Comparison of ENCODE assay signal across 1 cellular context in the genomic region with DNA sequence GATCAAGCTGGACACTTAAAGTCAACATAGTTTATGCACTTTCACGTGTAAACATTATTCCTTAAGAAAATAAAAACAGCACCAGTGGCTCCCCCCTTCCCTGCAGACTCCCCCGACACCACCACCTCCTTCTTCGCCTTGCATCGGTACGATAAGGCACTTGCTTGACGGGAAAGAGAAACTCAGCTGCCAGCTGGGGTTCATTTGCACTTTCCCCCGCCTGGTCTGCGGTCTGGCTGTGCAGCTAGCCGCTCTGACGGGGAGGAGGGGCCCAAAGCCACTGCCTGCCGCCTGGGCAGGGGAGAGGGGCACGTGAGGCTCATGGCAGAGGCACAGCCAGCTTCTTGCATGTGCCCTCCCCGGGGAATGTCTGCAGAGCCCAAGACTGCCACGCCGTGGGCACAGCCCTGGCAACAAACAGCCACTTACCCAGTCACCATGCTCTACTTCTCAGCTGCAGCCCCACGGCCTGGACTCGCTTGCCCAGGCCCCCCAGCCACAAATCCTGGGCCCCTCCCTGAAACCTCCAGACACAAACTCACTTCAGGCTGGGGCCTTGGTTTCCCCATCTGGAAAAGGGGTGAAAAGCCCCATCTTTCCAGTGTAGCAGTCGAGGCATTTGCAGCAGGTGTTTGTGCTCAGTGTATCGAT.
A peak's percentile ranks its signal among the peaks of the same experiment; 100 is the strongest.
TF ChIP-seq lines count a peak whose summit lies in the region.

No MANE protein-coding gene starts in this region.

TF ChIP-seq in HepG2, 621 proteins besides CTCF, POLR2A, EP300 and RAD21 (continues in another document):
- TF ChIP-seq, protein P1, sequence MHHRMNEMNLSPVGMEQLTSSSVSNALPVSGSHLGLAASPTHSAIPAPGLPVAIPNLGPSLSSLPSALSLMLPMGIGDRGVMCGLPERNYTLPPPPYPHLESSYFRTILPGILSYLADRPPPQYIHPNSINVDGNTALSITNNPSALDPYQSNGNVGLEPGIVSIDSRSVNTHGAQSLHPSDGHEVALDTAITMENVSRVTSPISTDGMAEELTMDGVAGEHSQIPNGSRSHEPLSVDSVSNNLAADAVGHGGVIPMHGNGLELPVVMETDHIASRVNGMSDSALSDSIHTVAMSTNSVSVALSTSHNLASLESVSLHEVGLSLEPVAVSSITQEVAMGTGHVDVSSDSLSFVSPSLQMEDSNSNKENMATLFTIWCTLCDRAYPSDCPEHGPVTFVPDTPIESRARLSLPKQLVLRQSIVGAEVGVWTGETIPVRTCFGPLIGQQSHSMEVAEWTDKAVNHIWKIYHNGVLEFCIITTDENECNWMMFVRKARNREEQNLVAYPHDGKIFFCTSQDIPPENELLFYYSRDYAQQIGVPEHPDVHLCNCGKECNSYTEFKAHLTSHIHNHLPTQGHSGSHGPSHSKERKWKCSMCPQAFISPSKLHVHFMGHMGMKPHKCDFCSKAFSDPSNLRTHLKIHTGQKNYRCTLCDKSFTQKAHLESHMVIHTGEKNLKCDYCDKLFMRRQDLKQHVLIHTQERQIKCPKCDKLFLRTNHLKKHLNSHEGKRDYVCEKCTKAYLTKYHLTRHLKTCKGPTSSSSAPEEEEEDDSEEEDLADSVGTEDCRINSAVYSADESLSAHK (CRISPR knock-in tag; IDR thresholded peaks at IDR 0.05; ENCODE audit: borderline replicate concordance): no peak; the same call in 1 of the 2 replicates
- TF ChIP-seq TOE1 (CRISPR knock-in tag; IDR thresholded peaks at IDR 0.05) (no peak; the same call in 1 of the 2 replicates), NR3C1 (CRISPR knock-in tag; IDR thresholded peaks at IDR 0.05) (no peak), MLLT10 (CRISPR knock-in tag; IDR thresholded peaks at IDR 0.05) (no peak), KLF16 (CRISPR knock-in tag; IDR thresholded peaks at IDR 0.05) (no peak; a peak in 1 of 4 replicates), KAT2B (IDR thresholded peaks at IDR 0.05; ENCODE audit: borderline replicate concordance, low read depth, low read length) (no peak), ZSCAN31 (CRISPR knock-in tag; IDR thresholded peaks at IDR 0.05; ENCODE audit: low read depth) (no peak; the same call in 1 of the 2 replicates), E2F1 (CRISPR knock-in tag; IDR thresholded peaks at IDR 0.05) (no peak), POGZ (CRISPR knock-in tag; IDR thresholded peaks at IDR 0.05) (no peak), ZNF235 (CRISPR knock-in tag; IDR thresholded peaks at IDR 0.05; ENCODE audit: borderline replicate concordance) (peak; percentile 39; the same call in 1 of the 2 replicates), ZNF547 (CRISPR knock-in tag; IDR thresholded peaks at IDR 0.05) (peak; percentile 89), ZNF615 (CRISPR knock-in tag; IDR thresholded peaks at IDR 0.05; ENCODE audit: borderline replicate concordance) (no peak), ZBTB34 (CRISPR knock-in tag; IDR thresholded peaks at IDR 0.05) (no peak; the same call in 1 of the 2 replicates), KDM5B (CRISPR knock-in tag; IDR thresholded peaks at IDR 0.05; ENCODE audit: borderline replicate concordance) (peak; percentile 86; the same call in 1 of the 2 replicates), ZBTB1 (CRISPR knock-in tag; IDR thresholded peaks at IDR 0.05; ENCODE audit: borderline replicate concordance) (no peak), TARDBP (CRISPR knock-in tag; IDR thresholded peaks at IDR 0.05) (peak; percentile 31; the same call in 1 of the 2 replicates), KLF15 (CRISPR knock-in tag; IDR thresholded peaks at IDR 0.05; ENCODE audit: borderline replicate concordance) (no peak), NFE2 (CRISPR knock-in tag; IDR thresholded peaks at IDR 0.05) (peak; percentile 34; the same call in 1 of the 2 replicates), CENPT (CRISPR knock-in tag; IDR thresholded peaks at IDR 0.05; ENCODE audit: low read depth) (no peak), IKZF1 (IDR thresholded peaks at IDR 0.05) (no peak), ZNF513 (CRISPR knock-in tag; conservative IDR thresholded peaks at IDR 0.05) (0 out of 2 replicates have a peak, but pooled peaks have one; percentile 37), SKI (IDR thresholded peaks at IDR 0.05; ENCODE audit: partially characterized antibody) (peak; percentile 76), FOXM1 (CRISPR knock-in tag; IDR thresholded peaks at IDR 0.05) (no peak), YY1 (IDR thresholded peaks at IDR 0.05; ENCODE audit: insufficient read depth, insufficient replicate concordance, low read depth, low read length) (peak; percentile 31), ZNF329 (CRISPR knock-in tag; IDR thresholded peaks at IDR 0.05; ENCODE audit: low read depth) (no peak), GATA4 (IDR thresholded peaks at IDR 0.05; ENCODE audit: borderline replicate concordance, low read depth) (no peak; the same call in 1 of the 2 replicates), BORCS8-MEF2B (CRISPR knock-in tag; IDR thresholded peaks at IDR 0.05) (peak; percentile 65; the same call in 1 of the 2 replicates), MED13 (CRISPR knock-in tag; IDR thresholded peaks at IDR 0.05) (peak; percentile 81; the same call in 1 of the 2 replicates), ZNF780A (CRISPR knock-in tag; IDR thresholded peaks at IDR 0.05) (no peak), PHF8 (CRISPR knock-in tag; IDR thresholded peaks at IDR 0.05) (peak; percentile 52; the same call in 1 of the 2 replicates), ZNF530 (CRISPR knock-in tag; IDR thresholded peaks at IDR 0.05; ENCODE audit: low read depth) (no peak), ZBTB42 (CRISPR knock-in tag; IDR thresholded peaks at IDR 0.05) (peak; percentile 10; the same call in 1 of the 2 replicates), ZFP37 (CRISPR knock-in tag; IDR thresholded peaks at IDR 0.05; ENCODE audit: borderline replicate concordance) (0 out of 2 replicates have a peak, but pooled peaks have one; percentile 43), HDAC1 (CRISPR knock-in tag; IDR thresholded peaks at IDR 0.05) (peak; percentile 89), SRY (CRISPR knock-in tag; IDR thresholded peaks at IDR 0.05) (no peak; the same call in 1 of the 2 replicates), ZNF431 (CRISPR knock-in tag; IDR thresholded peaks at IDR 0.05; ENCODE audit: borderline replicate concordance, low read depth) (no peak), TRAFD1 (CRISPR knock-in tag; IDR thresholded peaks at IDR 0.05; ENCODE audit: borderline replicate concordance) (no peak), CREM (IDR thresholded peaks at IDR 0.05) (no peak), CREM (CRISPR knock-in tag; IDR thresholded peaks at IDR 0.05) (no peak), ZNF614 (CRISPR knock-in tag; IDR thresholded peaks at IDR 0.05; ENCODE audit: borderline replicate concordance) (no peak; the same call in 1 of the 2 replicates), ZNF180 (CRISPR knock-in tag; IDR thresholded peaks at IDR 0.05; ENCODE audit: borderline replicate concordance, low read depth) (no peak), SATB2 (CRISPR knock-in tag; IDR thresholded peaks at IDR 0.05) (no peak), NFE2L2 (IDR thresholded peaks at IDR 0.05; ENCODE audit: low read length) (no peak), ZNF230 (CRISPR knock-in tag; IDR thresholded peaks at IDR 0.05) (0 out of 2 replicates have a peak, but pooled peaks have one; percentile 55), KMT2A (CRISPR knock-in tag; IDR thresholded peaks at IDR 0.05) (no peak; the same call in none of the 2 replicates), MTF1 (CRISPR knock-in tag; IDR thresholded peaks at IDR 0.05) (peak; percentile 71; the same call in 1 of the 2 replicates), SRF (IDR thresholded peaks at IDR 0.05; ENCODE audit: low read depth, low read length) (no peak), RORA (CRISPR knock-in tag; IDR thresholded peaks at IDR 0.05) (no peak)
- TF ChIP-seq, protein P2, sequence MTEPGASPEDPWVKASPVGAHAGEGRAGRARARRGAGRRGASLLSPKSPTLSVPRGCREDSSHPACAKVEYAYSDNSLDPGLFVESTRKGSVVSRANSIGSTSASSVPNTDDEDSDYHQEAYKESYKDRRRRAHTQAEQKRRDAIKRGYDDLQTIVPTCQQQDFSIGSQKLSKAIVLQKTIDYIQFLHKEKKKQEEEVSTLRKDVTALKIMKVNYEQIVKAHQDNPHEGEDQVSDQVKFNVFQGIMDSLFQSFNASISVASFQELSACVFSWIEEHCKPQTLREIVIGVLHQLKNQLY (CRISPR knock-in tag; IDR thresholded peaks at IDR 0.05): peak; percentile 46; the same call in 1 of the 2 replicates
- TF ChIP-seq, protein P3, sequence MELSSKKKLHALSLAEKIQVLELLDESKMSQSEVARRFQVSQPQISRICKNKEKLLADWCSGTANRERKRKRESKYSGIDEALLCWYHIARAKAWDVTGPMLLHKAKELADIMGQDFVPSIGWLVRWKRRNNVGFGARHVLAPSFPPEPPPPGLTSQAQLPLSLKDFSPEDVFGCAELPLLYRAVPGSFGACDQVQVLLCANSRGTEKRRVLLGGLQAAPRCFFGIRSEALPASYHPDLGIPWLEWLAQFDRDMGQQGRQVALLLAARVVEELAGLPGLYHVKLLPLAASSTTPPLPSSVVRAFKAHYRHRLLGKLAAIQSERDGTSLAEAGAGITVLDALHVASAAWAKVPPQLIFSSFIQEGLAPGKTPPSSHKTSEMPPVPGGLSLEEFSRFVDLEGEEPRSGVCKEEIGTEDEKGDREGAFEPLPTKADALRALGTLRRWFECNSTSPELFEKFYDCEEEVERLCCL (CRISPR knock-in tag; IDR thresholded peaks at IDR 0.05; ENCODE audit: borderline replicate concordance): no peak
- TF ChIP-seq, protein P4, sequence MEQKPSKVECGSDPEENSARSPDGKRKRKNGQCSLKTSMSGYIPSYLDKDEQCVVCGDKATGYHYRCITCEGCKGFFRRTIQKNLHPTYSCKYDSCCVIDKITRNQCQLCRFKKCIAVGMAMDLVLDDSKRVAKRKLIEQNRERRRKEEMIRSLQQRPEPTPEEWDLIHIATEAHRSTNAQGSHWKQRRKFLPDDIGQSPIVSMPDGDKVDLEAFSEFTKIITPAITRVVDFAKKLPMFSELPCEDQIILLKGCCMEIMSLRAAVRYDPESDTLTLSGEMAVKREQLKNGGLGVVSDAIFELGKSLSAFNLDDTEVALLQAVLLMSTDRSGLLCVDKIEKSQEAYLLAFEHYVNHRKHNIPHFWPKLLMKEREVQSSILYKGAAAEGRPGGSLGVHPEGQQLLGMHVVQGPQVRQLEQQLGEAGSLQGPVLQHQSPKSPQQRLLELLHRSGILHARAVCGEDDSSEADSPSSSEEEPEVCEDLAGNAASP (CRISPR knock-in tag; IDR thresholded peaks at IDR 0.05; ENCODE audit: borderline replicate concordance): peak; percentile 60
- TF ChIP-seq, protein P5, sequence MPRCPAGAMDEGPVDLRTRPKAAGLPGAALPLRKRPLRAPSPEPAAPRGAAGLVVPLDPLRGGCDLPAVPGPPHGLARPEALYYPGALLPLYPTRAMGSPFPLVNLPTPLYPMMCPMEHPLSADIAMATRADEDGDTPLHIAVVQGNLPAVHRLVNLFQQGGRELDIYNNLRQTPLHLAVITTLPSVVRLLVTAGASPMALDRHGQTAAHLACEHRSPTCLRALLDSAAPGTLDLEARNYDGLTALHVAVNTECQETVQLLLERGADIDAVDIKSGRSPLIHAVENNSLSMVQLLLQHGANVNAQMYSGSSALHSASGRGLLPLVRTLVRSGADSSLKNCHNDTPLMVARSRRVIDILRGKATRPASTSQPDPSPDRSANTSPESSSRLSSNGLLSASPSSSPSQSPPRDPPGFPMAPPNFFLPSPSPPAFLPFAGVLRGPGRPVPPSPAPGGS (CRISPR knock-in tag; IDR thresholded peaks at IDR 0.05): no peak; the same call in 1 of the 2 replicates
- TF ChIP-seq, protein P6, sequence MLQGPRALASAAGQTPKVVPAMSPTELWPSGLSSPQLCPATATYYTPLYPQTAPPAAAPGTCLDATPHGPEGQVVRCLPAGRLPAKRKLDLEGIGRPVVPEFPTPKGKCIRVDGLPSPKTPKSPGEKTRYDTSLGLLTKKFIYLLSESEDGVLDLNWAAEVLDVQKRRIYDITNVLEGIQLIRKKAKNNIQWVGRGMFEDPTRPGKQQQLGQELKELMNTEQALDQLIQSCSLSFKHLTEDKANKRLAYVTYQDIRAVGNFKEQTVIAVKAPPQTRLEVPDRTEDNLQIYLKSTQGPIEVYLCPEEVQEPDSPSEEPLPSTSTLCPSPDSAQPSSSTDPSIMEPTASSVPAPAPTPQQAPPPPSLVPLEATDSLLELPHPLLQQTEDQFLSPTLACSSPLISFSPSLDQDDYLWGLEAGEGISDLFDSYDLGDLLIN (CRISPR knock-in tag; IDR thresholded peaks at IDR 0.05; ENCODE audit: borderline replicate concordance): peak; percentile 52; the same call in 1 of the 2 replicates
